In genomic region chr16:89805136-89805905, GRCh38 we compare ENCODE assay signal across 17 cellular contexts. TPM values are rescaled to one million over a fixed set of nuclear protein-coding genes. Genes with fewer than 3 reads are reported as not detected.
A peak's percentile ranks its signal among the peaks of the same experiment; 100 is the strongest.
DNase-seq lines count a peak whose midpoint lies in the region; ATAC-seq, FAIRE-seq and TF ChIP-seq lines count a peak whose summit lies in the region.
"Had no signal": no experiment of that assay in that cellular context is flagged by ENCODE, and none has a peak within 500 bp of the region (broad histone marks: within the 10 kb centered on the region; RNA-seq: fewer than 3 reads in every experiment).

No MANE protein-coding gene starts in this region.

- BruUV-seq in K562 (replicated peaks; lab: Mats Ljungman, UMichigan) (no TSS peak), HepG2 (replicated peaks; lab: Mats Ljungman, UMichigan) (no TSS peak)

- no peaks in the 10 kb centered on the region for H3K27me3 ChIP-seq in BJ (ENCODE audit: control insufficient read depth, insufficient read depth, low read length)
- H3K27me3 ChIP-seq in MG63, result no peaks in the 10 kb centered on the region
- no peaks in the 10 kb centered on the region for H3K27me3 ChIP-seq in K562 (ENCODE audit: control insufficient read depth in 2 of 2, insufficient read depth in 2 of 2, low read length in 2 of 2)
- no peaks in the 10 kb centered on the region for H3K27me3 ChIP-seq in left lung
- no peaks in the 10 kb centered on the region for H3K27me3 ChIP-seq in HepG2 (ENCODE audit: control insufficient read depth in 1 of 2, insufficient read depth in 2 of 2, low read length in 2 of 2)
- H3K27me3 ChIP-seq: right atrium auricular region, testis had no signal

- POLR2A ChIA-PET in BJ (lab: Charles Lee) (no interaction called here), K562 (lab: Yijun Ruan, JAX) (interaction anchor here (1.2 to 2.0 kb wide), 4 partner anchors 8 to 11 kb away, joined by 4 to 10 read pairs (median 6); partner anchors contain the start of gene FANCA), HepG2 (lab: Yijun Ruan, JAX) (no interaction called here)

- FAIRE-seq in K562 (lab: Jason Lieb, UNC), result no peak
- no peak for FAIRE-seq in HepG2 (lab: Jason Lieb, UNC)

- CTCF ChIA-PET in BJ (lab: Yijun Ruan, JAX), result interaction anchor here (0.5 to 2.4 kb wide), 4 partner anchors 36 to 99 kb away, joined by 3 to 9 read pairs (median 3); no protein-coding TSS in a partner anchor
- CTCF ChIA-PET in K562 (lab: Yijun Ruan, JAX; ENCODE audit: low intra/inter-chr PET ratio), result no interaction called here
- CTCF ChIA-PET in HepG2 (lab: Yijun Ruan, JAX; ENCODE audit: low intra/inter-chr PET ratio, low total read pairs), result no interaction called here

- H3K4me2 ChIP-seq in K562 (ENCODE audit: insufficient read depth, low read length) (no peak overlapping the region), HepG2 (ENCODE audit: low read depth, low read length) (no peak overlapping the region)

- TF ChIP-seq EP300 in K562 (IDR thresholded peaks at IDR 0.05; ENCODE audit: low read length), result no peak
- TF ChIP-seq EP300 in HepG2 (IDR thresholded peaks at IDR 0.05; ENCODE audit: low read depth in 2 of 2, low read length in 2 of 2), result no peak
- TF ChIP-seq EP300 in HepG2 (CRISPR knock-in tag; IDR thresholded peaks at IDR 0.05; ENCODE audit: borderline replicate concordance), result no peak

- no peaks in the 10 kb centered on the region for H3K9me1 ChIP-seq in K562 (ENCODE audit: control insufficient read depth, insufficient read depth, low read length)

- TF ChIP-seq RAD21 in K562 (CRISPR knock-in tag; conservative IDR thresholded peaks at IDR 0.05 in 1 of 2, IDR thresholded peaks at IDR 0.05 in 1 of 2) (no peak), HepG2 (CRISPR knock-in tag; IDR thresholded peaks at IDR 0.05) (no peak)

- no peaks in the 10 kb centered on the region; the same call in 1 of the 2 replicates for H3K36me3 ChIP-seq in BJ (ENCODE audit: control insufficient read depth, insufficient read depth, low read length)
- peaks cover 17% of the 10 kb centered on the region for H3K36me3 ChIP-seq in MG63
- peaks cover 83% of the 10 kb centered on the region for H3K36me3 ChIP-seq in K562 (ENCODE audit: control insufficient read depth, insufficient read depth, low read length)
- peaks cover 0 to 19% of the 10 kb centered on the region in 2 donors for H3K36me3 ChIP-seq in left lung
- peaks cover 25 to 69% of the 10 kb centered on the region in 2 experiments for H3K36me3 ChIP-seq in HepG2 (replicated peaks in 1 of 2; ENCODE audit: control insufficient read depth in 1 of 2, insufficient read depth in 2 of 2, low read length in 2 of 2)
- H3K36me3 ChIP-seq: right atrium auricular region had no signal

- peaks cover 0 to 6% of the 10 kb centered on the region in 2 experiments; a peak in 3 of 5 replicates for H3K4me1 ChIP-seq in K562 (replicated peaks in 1 of 2; ENCODE audit: control insufficient read depth in 2 of 2, insufficient read depth in 2 of 2, low read length in 2 of 2)
- H3K4me1 ChIP-seq in left lung, result peaks cover 0 to 8% of the 10 kb centered on the region in 2 donors
- peaks cover 9% of the 10 kb centered on the region; the same call in 1 of the 2 replicates for H3K4me1 ChIP-seq in HepG2 (ENCODE audit: insufficient read depth, low read length)
- H3K4me1 ChIP-seq: right atrium auricular region, testis had no signal

- H4K20me1 ChIP-seq in K562 (replicated peaks; ENCODE audit: control insufficient read depth, insufficient read depth, low read length) (no peaks in the 10 kb centered on the region; the same call in 1 of the 2 replicates), HepG2 (ENCODE audit: insufficient read depth, low read length) (no peaks in the 10 kb centered on the region)

- H3K27ac ChIP-seq in K562 (ENCODE audit: extremely low read depth, low read depth, low read length) (no peak overlapping the region), left lung (no peak overlapping the region), HepG2 (ENCODE audit: extremely low read length, insufficient read depth, low read length) (no peak overlapping the region)
- H3K27ac ChIP-seq: right atrium auricular region, testis had no signal

- H3K9me3 ChIP-seq in MG63 (no peaks in the 10 kb centered on the region), K562 (replicated peaks; ENCODE audit: control insufficient read depth, insufficient read depth, low read depth, low read length) (no peaks in the 10 kb centered on the region), left lung (no peaks in the 10 kb centered on the region), HepG2 (ENCODE audit: low read length) (no peaks in the 10 kb centered on the region)
- H3K9me3 ChIP-seq: right atrium auricular region, testis had no signal

- no peak overlapping the region for H3K4me3 ChIP-seq in BJ (ENCODE audit: low read depth, low read length)
- no peak overlapping the region for H3K4me3 ChIP-seq in MG63
- no peak overlapping the region for H3K4me3 ChIP-seq in K562
- no peak overlapping the region for H3K4me3 ChIP-seq in left lung
- no peak overlapping the region for H3K4me3 ChIP-seq in HepG2 (replicated peaks in 1 of 3; ENCODE audit: insufficient read depth in 1 of 3, low read depth in 2 of 3, low read length in 3 of 3)
- H3K4me3 ChIP-seq: right atrium auricular region, testis had no signal

- H3K9ac ChIP-seq in K562 (ENCODE audit: insufficient read depth in 1 of 2, low read depth in 2 of 2, low read length in 2 of 2) (no peak overlapping the region; a peak in 1 of 4 replicates), HepG2 (ENCODE audit: insufficient read depth, low read depth, low read length) (no peak overlapping the region)

- TF ChIP-seq POLR2A in K562 (conservative IDR thresholded peaks at IDR 0.05) (no peak), HepG2 (IDR thresholded peaks at IDR 0.05; ENCODE audit: insufficient read depth in 1 of 2, low read depth in 2 of 2, low read length in 2 of 2) (no peak)

- intact Hi-C loops in K562 (cut with micrococcal nuclease) (no loop called here), left lung (cut with DNase I) (no loop called here), HepG2 (cut with micrococcal nuclease; ENCODE audit: unreplicated experiment) (no loop called here)

- DNase-seq in BJ (ENCODE audit: low read depth) (peak; percentile 75), MG63 (peak; percentile 3), K562 (ENCODE audit: extremely low read depth in 1 of 4, low spot score in 3 of 4) (no peak), left lung (peak in 1 of 2 donors; percentile 53), HepG2 (ENCODE audit: low spot score) (no peak), NCI-H526 treated with DMSO at 0.1 percent for 48 hours (lab: John Stamatoyannopoulos, UW) (no peak)
- no peak for DNase-seq in activated CD4-positive, alpha-beta T cell treated with anti-CD3 and anti-CD28 coated beads for 4 hours
- DNase-seq: activated CD4-positive, alpha-beta T cell treated with anti-CD3 and anti-CD28 coated beads for 48 hours; activated naive CD4-positive, alpha-beta T cell treated with anti-CD3 and anti-CD28 coated beads, Interleukin-2, amount 50 U/mL, for 16 hours; activated T-cell treated with anti-CD3 and anti-CD28 coated beads, Interleukin-2, amount 50 U/mL, for 1 hour; DMS79; effector memory CD8-positive, alpha-beta T cell; SIG-M5; stimulated activated CD4-positive, alpha-beta T cell treated with anti-CD3 and anti-CD28 coated beads, Interleukin-1b, Interleukin-23, amount 100 ng/mL, for 48 hours; testis had no signal

- H2AFZ ChIP-seq in K562 (ENCODE audit: low read depth, low read length) (no peak overlapping the region), HepG2 (ENCODE audit: low read length) (no peak overlapping the region)

- H3K79me2 ChIP-seq in K562 (ENCODE audit: control insufficient read depth, insufficient read depth, low read length) (peaks cover 2% of the 10 kb centered on the region; the same call in 2 of the 3 replicates), HepG2 (ENCODE audit: insufficient read depth, low read length) (no peaks in the 10 kb centered on the region)

- 95% methylated on average over 15 of the region's 15 CpGs for whole genome bisulfite sequencing in K562 (ENCODE audit: insufficient coverage, low coverage, missing lambda C conversion rate)
- WGBS in HepG2 (ENCODE audit: low lambda C conversion rate), result 99% methylated on average over 14 of the region's 15 CpGs

- no peak; the same call in 2 of the 3 replicates for ATAC-seq in K562
- ATAC-seq in left lung, result peak; percentile 29
- ATAC-seq in HepG2, result no peak
- ATAC-seq in HG03571 (IDR thresholded peaks at IDR 0.05; ENCODE audit: unreplicated experiment), result no peak
- ATAC-seq: effector memory CD8-positive, alpha-beta T cell had no signal

- in situ Hi-C loops in K562 (cut with MboI), result loop anchor here (5.0 kb wide), 1 partner anchor 67 kb away; the partner anchor contains the start of gene TCF25
- in situ Hi-C loops in HepG2 (cut with HindIII; ENCODE audit: extremely low pct_ligation_motif_present, low pct_unique_long_range_greater_than_20kb), result no loop called here

- no peak for TF ChIP-seq CTCF in BJ (IDR thresholded peaks at IDR 0.05; ENCODE audit: insufficient read depth, low read depth, low read length)
- no peak for TF ChIP-seq CTCF in K562 (IDR thresholded peaks at IDR 0.05 in 2 of 3, conservative IDR thresholded peaks at IDR 0.05 in 1 of 3; ENCODE audit: insufficient read depth in 2 of 3, low read depth in 1 of 3, low read length in 3 of 3)
- TF ChIP-seq CTCF in left lung (IDR thresholded peaks at IDR 0.05), result no peak
- TF ChIP-seq CTCF in HepG2 (CRISPR knock-in tag; IDR thresholded peaks at IDR 0.05), result no peak

RNA-seq across cellular contexts. Expression of gene FANCA, which starts 11.1 kb away (rescaled TPM):
- polyA plus RNA-seq in BJ (2011; rRNA removed) (8.9 and 13.4 TPM in 2 replicates), K562 (2011; rRNA removed) (65.4 and 83.5 TPM in 2 replicates), K562 (2014; fragmentation: Illumina TruSeq; extraction: Trizol) (72.8 and 78.9 TPM in 2 replicates), K562 (2014; fragmentation: Nextera tagmentation; extraction: Ambion mirVana) (1 to 10 TPM; 6.9 to 9.3 TPM), K562 (2014; rRNA removed) (114 TPM in 2 replicates), HepG2 (2011; rRNA removed) (77.9 and 88.0 TPM in 2 replicates)
- 13.1 and 20.5 TPM in 2 replicates for polyA minus RNA-seq in BJ (2011; rRNA and poly(A)+ RNA removed)
- total RNA-seq in MG63 (2014; rRNA removed; shearing (Covaris generic); ENCODE audit: low replicate concordance), result 11.9 and 13.1 TPM in 2 replicates
- total RNA-seq in K562 (2011; cell fraction: chromatin; rRNA removed; ENCODE audit: low replicate concordance), result 912 and 1,798 TPM in 2 replicates
- 750 and 775 TPM in 2 replicates for total RNA-seq in K562 (2011; cell fraction: nucleolus; rRNA removed)
- total RNA-seq in K562 (2011; cell fraction: nucleoplasm; rRNA removed), result 650 and 708 TPM in 2 replicates
- total RNA-seq in K562 (2014; rRNA removed) (53.4 and 72.0 TPM in 2 replicates), K562 (2014; rRNA removed; fragmentation: Illumina TruSeq; extraction: Trizol) (40.2 and 48.6 TPM in 2 replicates), K562 (2015; rRNA removed; fragmentation: Illumina TruSeq; extraction: Trizol) (46.4 and 51.6 TPM in 2 replicates), K562 (2021) (108 and 115 TPM in 2 replicates), left lung (10 to 100 TPM; 17.1 to 25.9 TPM), HepG2 (2016; rRNA removed; fragmentation: Illumina TruSeq; extraction: Trizol) (45.7 and 106 TPM in 2 replicates)
- 48.3 and 57.4 TPM in 2 replicates for polyA plus RNA-seq in K562 (2011; cell fraction: cytosol; rRNA removed)
- polyA plus RNA-seq in K562 (2011; cell fraction: nucleus; rRNA removed), result 378 and 509 TPM in 2 replicates
- 61.8 and 65.9 TPM in 2 replicates for polyA plus RNA-seq in K562 (2012)
- polyA minus RNA-seq in K562 (2011; rRNA and poly(A)+ RNA removed), result 109 and 120 TPM in 2 replicates
- polyA minus RNA-seq in K562 (2011; cell fraction: cytosol; rRNA and poly(A)+ RNA removed), result 54.5 and 57.5 TPM in 2 replicates
- 197 and 206 TPM in 2 replicates for polyA minus RNA-seq in K562 (2011; cell fraction: nucleus; rRNA and poly(A)+ RNA removed)
- total RNA-seq in HepG2 (2016; cell fraction: cytosol; rRNA removed; fragmentation: Illumina TruSeq; extraction: Trizol; ENCODE audit: low read depth), result 46.6 and 48.3 TPM in 2 replicates
- 43.7 and 101 TPM in 2 replicates for total RNA-seq in HepG2 (2016; cell fraction: insoluble cytoplasmic fraction; rRNA removed; fragmentation: Illumina TruSeq; extraction: Trizol)
- 27.1 and 30.3 TPM in 2 replicates for total RNA-seq in HepG2 (2016; cell fraction: membrane; rRNA removed; fragmentation: Illumina TruSeq; extraction: Trizol)
- total RNA-seq in HepG2 (2016; cell fraction: nucleus; rRNA removed; fragmentation: Illumina TruSeq; extraction: Trizol), result 179 and 193 TPM in 2 replicates
- 20.9 and 33.5 TPM in 2 replicates for polyA plus RNA-seq in HepG2 (2011; cell fraction: cytosol; rRNA removed)
- polyA plus RNA-seq in HepG2 (2011; cell fraction: nucleus; rRNA removed), result 552 and 945 TPM in 2 replicates
- 51.2 and 57.6 TPM in 2 replicates for polyA plus RNA-seq in HepG2 (2012)
- 6.7 and 7.8 TPM in 2 replicates for polyA plus RNA-seq in HepG2 (2016; cell fraction: cytosol; fragmentation: Illumina TruSeq; extraction: Trizol; ENCODE audit: low read depth)
- 40.2 and 46.3 TPM in 2 replicates for polyA plus RNA-seq in HepG2 (2016; cell fraction: insoluble cytoplasmic fraction; fragmentation: Illumina TruSeq; extraction: Trizol; ENCODE audit: low read depth)
- 13.5 and 16.8 TPM in 2 replicates for polyA plus RNA-seq in HepG2 (2016; cell fraction: membrane; fragmentation: Illumina TruSeq; extraction: Trizol; ENCODE audit: low read depth)
- polyA plus RNA-seq in HepG2 (2016; cell fraction: nucleus; fragmentation: Illumina TruSeq; extraction: Trizol; ENCODE audit: insufficient read depth, low read depth), result 471 and 532 TPM in 2 replicates
- polyA minus RNA-seq in HepG2 (2011; rRNA and poly(A)+ RNA removed; ENCODE audit: low replicate concordance), result 118 and 216 TPM in 2 replicates
- 14.8 and 19.6 TPM in 2 replicates for polyA minus RNA-seq in HepG2 (2011; cell fraction: cytosol; rRNA and poly(A)+ RNA removed)
- 151 and 196 TPM in 2 replicates for polyA minus RNA-seq in HepG2 (2011; cell fraction: nucleus; rRNA and poly(A)+ RNA removed)

RNA-seq across cellular contexts. Expression of gene SPIRE2, which starts 23.0 kb away (rescaled TPM):
- polyA plus RNA-seq in BJ (2011; rRNA removed), result 2.2 and 2.3 TPM in 2 replicates
- 1.8 and 2.7 TPM in 2 replicates for polyA minus RNA-seq in BJ (2011; rRNA and poly(A)+ RNA removed)
- total RNA-seq in MG63 (2014; rRNA removed; shearing (Covaris generic); ENCODE audit: low replicate concordance), result 5.0 and 5.3 TPM in 2 replicates
- 16.2 and 31.3 TPM in 2 replicates for total RNA-seq in K562 (2011; cell fraction: chromatin; rRNA removed; ENCODE audit: low replicate concordance)
- total RNA-seq in K562 (2011; cell fraction: nucleolus; rRNA removed), result 15.7 and 25.0 TPM in 2 replicates
- total RNA-seq in K562 (2011; cell fraction: nucleoplasm; rRNA removed), result 13.4 and 13.9 TPM in 2 replicates
- total RNA-seq in K562 (2014; rRNA removed), result 6.5 and 6.9 TPM in 2 replicates
- 2.9 TPM in 2 replicates for total RNA-seq in K562 (2014; rRNA removed; fragmentation: Illumina TruSeq; extraction: Trizol)
- 4.1 and 4.6 TPM in 2 replicates for total RNA-seq in K562 (2015; rRNA removed; fragmentation: Illumina TruSeq; extraction: Trizol)
- 6.9 and 8.9 TPM in 2 replicates for total RNA-seq in K562 (2021)
- 4.7 and 6.0 TPM in 2 replicates for polyA plus RNA-seq in K562 (2011; rRNA removed)
- polyA plus RNA-seq in K562 (2011; cell fraction: cytosol; rRNA removed), result 4.6 and 8.1 TPM in 2 replicates
- 19.7 and 32.5 TPM in 2 replicates for polyA plus RNA-seq in K562 (2011; cell fraction: nucleus; rRNA removed)
- polyA plus RNA-seq in K562 (2012), result 3.8 and 5.7 TPM in 2 replicates
- polyA plus RNA-seq in K562 (2014; fragmentation: Illumina TruSeq; extraction: Trizol), result 3.9 and 4.0 TPM in 2 replicates
- under 1 TPM; 0.70 to 0.76 TPM for polyA plus RNA-seq in K562 (2014; fragmentation: Nextera tagmentation; extraction: Ambion mirVana)
- polyA plus RNA-seq in K562 (2014; rRNA removed), result 5.5 and 7.5 TPM in 2 replicates
- 2.1 and 3.5 TPM in 2 replicates for polyA minus RNA-seq in K562 (2011; rRNA and poly(A)+ RNA removed)
- polyA minus RNA-seq in K562 (2011; cell fraction: cytosol; rRNA and poly(A)+ RNA removed), result 4.3 and 7.3 TPM in 2 replicates
- 6.5 and 8.2 TPM in 2 replicates for polyA minus RNA-seq in K562 (2011; cell fraction: nucleus; rRNA and poly(A)+ RNA removed)
- 10 to 100 TPM in 1 of 2 donors, 1 to 10 TPM in 1; 9.1 to 12.3 TPM for total RNA-seq in left lung
- 7.6 and 13.3 TPM in 2 replicates for total RNA-seq in HepG2 (2016; rRNA removed; fragmentation: Illumina TruSeq; extraction: Trizol)
- total RNA-seq in HepG2 (2016; cell fraction: cytosol; rRNA removed; fragmentation: Illumina TruSeq; extraction: Trizol; ENCODE audit: low read depth), result 7.4 and 7.6 TPM in 2 replicates
- 6.9 and 15.0 TPM in 2 replicates for total RNA-seq in HepG2 (2016; cell fraction: insoluble cytoplasmic fraction; rRNA removed; fragmentation: Illumina TruSeq; extraction: Trizol)
- total RNA-seq in HepG2 (2016; cell fraction: membrane; rRNA removed; fragmentation: Illumina TruSeq; extraction: Trizol), result 13.7 and 13.8 TPM in 2 replicates
- total RNA-seq in HepG2 (2016; cell fraction: nucleus; rRNA removed; fragmentation: Illumina TruSeq; extraction: Trizol), result 16.9 and 26.9 TPM in 2 replicates
- polyA plus RNA-seq in HepG2 (2011; rRNA removed), result 37.5 and 55.7 TPM in 2 replicates
- 29.8 and 35.9 TPM in 2 replicates for polyA plus RNA-seq in HepG2 (2011; cell fraction: cytosol; rRNA removed)
- 186 and 193 TPM in 2 replicates for polyA plus RNA-seq in HepG2 (2011; cell fraction: nucleus; rRNA removed)
- polyA plus RNA-seq in HepG2 (2012), result 30.1 and 41.7 TPM in 2 replicates
- 5.5 and 5.7 TPM in 2 replicates for polyA plus RNA-seq in HepG2 (2016; cell fraction: cytosol; fragmentation: Illumina TruSeq; extraction: Trizol; ENCODE audit: low read depth)
- polyA plus RNA-seq in HepG2 (2016; cell fraction: insoluble cytoplasmic fraction; fragmentation: Illumina TruSeq; extraction: Trizol; ENCODE audit: low read depth), result 9.8 and 12.7 TPM in 2 replicates
- polyA plus RNA-seq in HepG2 (2016; cell fraction: membrane; fragmentation: Illumina TruSeq; extraction: Trizol; ENCODE audit: low read depth), result 11.2 and 11.5 TPM in 2 replicates
- polyA plus RNA-seq in HepG2 (2016; cell fraction: nucleus; fragmentation: Illumina TruSeq; extraction: Trizol; ENCODE audit: insufficient read depth, low read depth), result 72.0 and 77.2 TPM in 2 replicates
- 39.8 and 51.7 TPM in 2 replicates for polyA minus RNA-seq in HepG2 (2011; rRNA and poly(A)+ RNA removed; ENCODE audit: low replicate concordance)
- 21.2 and 22.1 TPM in 2 replicates for polyA minus RNA-seq in HepG2 (2011; cell fraction: cytosol; rRNA and poly(A)+ RNA removed)
- 47.1 and 54.0 TPM in 2 replicates for polyA minus RNA-seq in HepG2 (2011; cell fraction: nucleus; rRNA and poly(A)+ RNA removed)

Comparison
In these comparisons a context has a peak if more than half of its experiments do, and no peak if none do; other contexts are left out.
1. DNase-seq: peak in BJ (single experiment) and MG63 (single experiment); none in K562 (0 of 4), activated CD4-positive, alpha-beta T cell treated with anti-CD3 and anti-CD28 coated beads for 4 hours (0 of 2), HepG2 (single experiment) and NCI-H526 treated with DMSO at 0.1 percent for 48 hours (single experiment).